20 cellular contexts compared by ENCODE assay signal in the genomic region with DNA sequence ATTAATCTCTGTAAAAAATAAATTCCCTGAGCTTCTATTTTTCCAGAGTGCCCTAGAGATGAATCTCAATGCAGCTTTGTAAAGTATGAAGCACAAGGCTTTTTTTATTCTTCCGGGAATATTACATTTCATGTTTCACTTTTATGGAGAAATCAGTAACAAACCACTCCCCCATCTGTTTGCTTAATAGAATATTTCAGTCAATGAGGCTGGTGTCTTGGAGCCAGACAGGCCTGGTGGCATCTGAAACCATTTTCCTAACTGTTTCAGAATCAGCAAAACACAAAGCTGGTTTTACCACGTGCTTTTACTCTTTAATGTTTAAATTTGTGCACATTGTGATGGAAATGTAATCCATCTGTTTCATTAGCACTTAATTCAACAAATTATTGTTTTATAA.
DNase-seq lines count a peak whose midpoint lies in the region; TF ChIP-seq lines count a peak whose summit lies in the region.
"Had no signal": no experiment of that assay in that cellular context is flagged by ENCODE, and none has a peak within 500 bp of the region (broad histone marks: within the 10 kb centered on the region; RNA-seq: fewer than 3 reads in every experiment).

No MANE protein-coding gene starts in this region.

- BruUV-seq in A673 (replicated peaks; lab: Mats Ljungman, UMichigan): no TSS peak

- H3K36me3 ChIP-seq in A673 (ENCODE audit: insufficient read depth, low read length, poor library complexity, severe bottlenecking): no peaks in the 10 kb centered on the region
- H3K36me3 ChIP-seq: SJCRH30 had no signal

- TF ChIP-seq CTCF in A673 (conservative IDR thresholded peaks at IDR 0.05; ENCODE audit: low read depth, low read length): no peak

- intact Hi-C loops in A673 (cut with micrococcal nuclease; ENCODE audit: unreplicated experiment): no loop called here

- POLR2A ChIA-PET in A673 (lab: Charles Lee; ENCODE audit: low non-redundant PET) (no interaction called here), HEK293T (lab: Yijun Ruan, JAX) (no interaction called here)

- H3K4me1 ChIP-seq in A673 (ENCODE audit: insufficient read depth, low read length, poor library complexity, severe bottlenecking): peaks cover 13% of the 10 kb centered on the region
- H3K4me1 ChIP-seq: SJCRH30 had no signal

- H3K27ac ChIP-seq in A673 (ENCODE audit: low read depth, low read length, poor library complexity, severe bottlenecking): no peak overlapping the region
- H3K27ac ChIP-seq: SJCRH30 had no signal

- CTCF ChIA-PET in A673 (lab: Charles Lee): no interaction called here
- CTCF ChIA-PET in HEK293T (lab: Yijun Ruan, JAX): no interaction called here

- H3K4me3 ChIP-seq in A673 (ENCODE audit: low read depth, low read length, poor library complexity, severe bottlenecking): no peak overlapping the region
- H3K4me3 ChIP-seq: SJCRH30 had no signal

- no peaks in the 10 kb centered on the region for H3K9me3 ChIP-seq in A673 (ENCODE audit: low read depth, low read length, poor library complexity, severe bottlenecking)
- H3K9me3 ChIP-seq: SJCRH30 had no signal

- DNase-seq in GM03348 (ENCODE audit: low spot score) (peak; percentile 19), NCI-H69 (lab: John Stamatoyannopoulos, UW) (peak; percentile 48), fibroblast of peridontal ligament (ENCODE audit: extremely low read depth) (peak; percentile 46), stromal cell of bone marrow (ENCODE audit: low read depth) (peak; percentile 15), A673 (ENCODE audit: low spot score) (no peak), HEK293T (ENCODE audit: extremely low spot score) (no peak)
- DNase-seq in activated CD4-positive, alpha-beta T cell treated with anti-CD3 and anti-CD28 coated beads for 48 hours: no peak
- DNase-seq: AML-193; C1 segment of cervical spinal cord; CD8-positive, alpha-beta T cell; EL; GF-D8; Kasumi-1; MM.1S; NCI-H1048; NCI-H1417 treated with DMSO at 0.1 percent for 48 hours; NCI-H187 treated with DMSO at 0.1 percent for 48 hours; NCI-H524 treated with DMSO at 0.1 percent for 48 hours; OCI-M1; SJCRH30 had no signal

- H3K27me3 ChIP-seq in A673 (replicated peaks; ENCODE audit: insufficient read depth, low read depth, low read length, poor library complexity): no peaks in the 10 kb centered on the region
- H3K27me3 ChIP-seq: SJCRH30 had no signal

TF ChIP-seq in HEK293T, 16 proteins besides CTCF, POLR2A, EP300 and RAD21:
- TF ChIP-seq FOXM1 (IDR thresholded peaks at IDR 0.05; ENCODE audit: borderline replicate concordance): no peak
TF ChIP-seq in HEK293T: peak in this region for 0.

Comparison
In these comparisons a context has a peak if more than half of its experiments do, and no peak if none do; other contexts are left out.
1. DNase-seq: peak in GM03348 (single experiment), NCI-H69 (single experiment), fibroblast of peridontal ligament (single experiment) and stromal cell of bone marrow (single experiment); none in activated CD4-positive, alpha-beta T cell treated with anti-CD3 and anti-CD28 coated beads for 48 hours (single experiment), A673 (single experiment) and HEK293T (single experiment).